ENCODE assay signal across 23 cellular contexts in the genomic region with DNA sequence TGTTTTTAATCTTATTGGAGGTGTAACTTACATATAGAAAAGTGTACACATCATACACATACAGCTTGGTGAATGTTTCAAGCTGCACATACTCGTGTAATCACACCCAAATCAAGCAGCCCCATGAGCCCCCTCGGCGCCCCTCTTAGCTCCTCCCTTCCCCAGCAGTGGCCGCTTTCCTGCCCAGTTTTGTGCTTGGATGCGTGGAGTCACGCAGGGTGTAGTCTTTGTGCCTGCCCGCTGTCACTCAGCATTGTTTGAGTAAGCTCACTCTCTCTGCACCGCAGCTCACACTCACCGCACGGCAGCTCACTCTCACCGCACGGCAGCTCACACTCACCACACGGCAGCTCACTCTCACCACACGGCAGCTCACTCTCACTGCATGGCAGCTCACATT.
DNase-seq lines count a peak whose midpoint lies in the region; ATAC-seq, FAIRE-seq and TF ChIP-seq lines count a peak whose summit lies in the region.
"Had no signal": no experiment of that assay in that cellular context is flagged by ENCODE, and none has a peak within 500 bp of the region (broad histone marks: within the 10 kb centered on the region; RNA-seq: fewer than 3 reads in every experiment).

No MANE protein-coding gene starts in this region.

- TF ChIP-seq CTCF in VCaP (conservative IDR thresholded peaks at IDR 0.05) (no peak), kidney (IDR thresholded peaks at IDR 0.05; ENCODE audit: borderline replicate concordance, extremely low read depth, insufficient read depth) (no peak)

- peaks cover 47% of the 10 kb centered on the region for H3K36me3 ChIP-seq in KOPT-K1 (ENCODE audit: insufficient read depth, low read length)
- no peaks in the 10 kb centered on the region for H3K36me3 ChIP-seq in kidney (ENCODE audit: control insufficient read depth in 1 of 2, insufficient read depth in 2 of 2, low read length in 2 of 2)

- no peaks in the 10 kb centered on the region for H3K4me1 ChIP-seq in kidney (ENCODE audit: control insufficient read depth in 1 of 2, insufficient read depth in 1 of 2, low read depth in 1 of 2, low read length in 2 of 2)

- intact Hi-C loops in kidney (cut with DNase I): no loop called here

- H3K9ac ChIP-seq in kidney (ENCODE audit: low read length in 2 of 2): no peak overlapping the region

- no peak for FAIRE-seq in kidney (lab: Jason Lieb, UNC)
- peak; percentile 82 for FAIRE-seq in urothelium cell line (lab: Jason Lieb, UNC)
- FAIRE-seq: K562 had no signal

- DNase-seq in kidney (peak; percentile 26), urothelium cell line (ENCODE audit: low spot score) (no peak)
- no peak for DNase-seq in activated CD4-positive, alpha-beta T cell treated with anti-CD3 and anti-CD28 coated beads for 4 hours
- DNase-seq: CD4-positive, alpha-beta memory T cell; COR-L47; DMS53; H9; HFFc6; MV-4-11; NCI-H1105; NCI-H1436 treated with DMSO at 0.1 percent for 48 hours; NCI-H187 treated with DMSO at 0.1 percent for 48 hours; NCI-H524 treated with DMSO at 0.1 percent for 48 hours; NCI-H774; RPMI8226; SHP77 treated with DMSO at 0.1 percent for 48 hours had no signal

- H3K27ac ChIP-seq in KOPT-K1 (ENCODE audit: low read depth, low read length, poor library complexity, severe bottlenecking) (peak overlapping the region; percentile 6), VCaP (peak overlapping the region; percentile 47), kidney (ENCODE audit: low read depth in 2 of 2, low read length in 2 of 2) (no peak overlapping the region)
- H3K27ac ChIP-seq: SK-N-MC had no signal

- H3K9me3 ChIP-seq in KOPT-K1 (ENCODE audit: insufficient read depth, low read length, poor library complexity, severe bottlenecking): no peaks in the 10 kb centered on the region
- H3K9me3 ChIP-seq in kidney (ENCODE audit: control insufficient read depth in 1 of 2, low read length in 2 of 2): no peaks in the 10 kb centered on the region

- H3K4me3 ChIP-seq in kidney (ENCODE audit: low read length in 2 of 2): no peak overlapping the region
- H3K4me3 ChIP-seq: GM23338, K562, SK-N-MC had no signal

- ATAC-seq in HG03460 (IDR thresholded peaks at IDR 0.05; ENCODE audit: unreplicated experiment) (no peak), GM18502 (IDR thresholded peaks at IDR 0.05; ENCODE audit: poor library complexity, unreplicated experiment) (no peak)
- ATAC-seq: GM23338, K562 had no signal

Comparison
In these comparisons a context has a peak if more than half of its experiments do, and no peak if none do; other contexts are left out.
1. H3K27ac ChIP-seq: peak in KOPT-K1 (single experiment) and VCaP (single experiment); none in kidney (0 of 2).